Comparison of ENCODE assay signal across 8 cellular contexts in the genomic region with DNA sequence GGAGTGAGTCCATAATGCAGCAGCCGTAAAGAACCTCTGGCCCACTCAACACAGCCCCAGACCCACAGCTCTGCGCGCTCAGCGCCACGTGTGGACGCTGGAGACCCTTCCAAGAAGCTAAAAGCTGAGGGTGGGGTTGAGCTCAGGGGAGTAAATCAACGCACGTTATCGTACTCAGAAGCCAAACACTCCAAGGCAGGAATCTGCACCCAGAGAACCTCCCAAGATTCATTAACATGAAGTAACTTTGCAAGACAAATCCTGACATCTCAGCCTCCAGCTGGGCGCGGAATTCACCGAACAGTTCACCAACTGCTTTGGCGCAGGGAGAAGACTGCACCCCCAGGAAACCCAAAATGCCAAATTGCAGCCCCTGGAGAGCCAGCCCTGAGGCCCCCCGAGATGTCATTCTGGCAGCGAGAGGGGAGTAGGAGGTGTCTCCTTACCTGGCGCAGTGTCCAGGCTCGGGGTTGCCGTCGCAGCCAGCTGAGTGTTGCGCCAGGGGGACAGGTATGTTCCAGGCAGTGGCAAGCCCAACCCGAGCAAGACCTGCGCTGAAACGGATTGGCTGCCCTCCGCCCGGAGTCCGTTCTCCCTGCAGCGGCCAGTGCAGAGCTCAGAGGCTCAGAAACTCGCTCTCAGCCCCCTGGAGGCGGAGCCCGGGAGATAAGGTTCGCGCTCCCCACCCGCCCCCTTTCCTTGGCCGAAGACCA. TPM values are rescaled to one million over a fixed set of nuclear protein-coding genes. Genes with fewer than 3 reads are reported as not detected.
DNase-seq lines count a peak whose midpoint lies in the region; FAIRE-seq and TF ChIP-seq lines count a peak whose summit lies in the region.

Gene COL21A1, minus strand, starts transcription at position 640 of the 713 bp plus-strand sequence. CDS start 64,962 bp downstream, outside the sequence.

- H3K9me2 ChIP-seq in hepatocyte (replicated peaks; ENCODE audit: insufficient read depth), result no peaks in the 10 kb centered on the region

- no peaks in the 10 kb centered on the region for H4K20me1 ChIP-seq in hepatocyte (ENCODE audit: insufficient read depth, poor library complexity, severe bottlenecking)

- peak within 1 kb of the TSS; percentile 5 for H3K27ac ChIP-seq in hepatocyte

- H3K9me3 ChIP-seq in adipocyte (ENCODE audit: control insufficient read depth, low read length) (no peaks in the 10 kb centered on the region), hepatocyte (ENCODE audit: low read depth) (no peaks in the 10 kb centered on the region)

- no peaks in the 10 kb centered on the region for H3K79me2 ChIP-seq in hepatocyte

- DNase-seq in adipocyte (ENCODE audit: low read depth), result peak; percentile 73
- peak; percentile 69 for DNase-seq in hepatocyte (ENCODE audit: low spot score)
- DNase-seq in retina, result peak; percentile 69
- no peak for DNase-seq in globus pallidus (ENCODE audit: low spot score)
- no peak for DNase-seq in AML-193 (lab: John Stamatoyannopoulos, UW)
- DNase-seq in activated CD8-positive, alpha-beta memory T cell treated with anti-CD3 and anti-CD28 coated beads, Interleukin-2, amount 50 U/mL, for 4 hours, result no peak
- DNase-seq in urothelium cell line (ENCODE audit: low spot score), result no peak

- peak; percentile 29 for TF ChIP-seq CTCF in hepatocyte (IDR thresholded peaks at IDR 0.05; ENCODE audit: poor library complexity)

- H3K36me3 ChIP-seq in adipocyte (ENCODE audit: control insufficient read depth, insufficient read depth, low read length, severe bottlenecking) (no peaks in the 10 kb centered on the region), hepatocyte (replicated peaks; ENCODE audit: insufficient read depth, low read depth) (no peaks in the 10 kb centered on the region)

- H3K27me3 ChIP-seq in adipocyte (replicated peaks; ENCODE audit: control insufficient read depth, insufficient read depth, low read length) (no peaks in the 10 kb centered on the region), hepatocyte (peaks cover 5% of the 10 kb centered on the region)

- no peak for FAIRE-seq in urothelium cell line (lab: Jason Lieb, UNC)

- H3K9ac ChIP-seq in adipocyte (ENCODE audit: low read length), result peak within 1 kb of the TSS; percentile 84

- H3K4me2 ChIP-seq in hepatocyte, result peak within 1 kb of the TSS; percentile 90

- H3K4me3 ChIP-seq in GM08714 (ENCODE audit: low read length) (peak within 1 kb of the TSS; percentile 4; the same call in 1 of the 2 replicates), adipocyte (ENCODE audit: low read length) (peak within 1 kb of the TSS; percentile 87), hepatocyte (peak within 1 kb of the TSS; percentile 55)

- H3K4me1 ChIP-seq in adipocyte (ENCODE audit: control insufficient read depth, insufficient read depth, low read length) (peaks cover 33% of the 10 kb centered on the region), hepatocyte (ENCODE audit: insufficient read depth) (peaks cover 18% of the 10 kb centered on the region)

- WGBS in hepatocyte (ENCODE audit: low lambda C conversion rate, missing lambda C conversion rate), result 2% methylated on average over 34 of the region's 34 CpGs

- peak within 1 kb of the TSS; percentile 77 for H2AFZ ChIP-seq in hepatocyte

RNA-seq across cellular contexts. Expression of gene COL21A1, which starts in this region (rescaled TPM):
- 44.7 and 59.2 TPM in 2 replicates for total RNA-seq in hepatocyte
- 34.5 and 36.2 TPM in 2 replicates for polyA plus RNA-seq in hepatocyte

Comparison
In these comparisons a context has a peak if more than half of its experiments do, and no peak if none do; other contexts are left out.
1. H3K4me3 ChIP-seq: peak in every context shown above with its lines; median percentile 87 in adipocyte; 55 in hepatocyte; 4 in GM08714.
2. DNase-seq: peak in adipocyte (single experiment), hepatocyte (single experiment) and retina (single experiment); none in globus pallidus (single experiment), AML-193 (0 of 2), activated CD8-positive, alpha-beta memory T cell treated with anti-CD3 and anti-CD28 coated beads, Interleukin-2, amount 50 U/mL, for 4 hours (single experiment) and urothelium cell line (single experiment).